Comparison of ENCODE assay signal across 8 cellular contexts in the genomic region with DNA sequence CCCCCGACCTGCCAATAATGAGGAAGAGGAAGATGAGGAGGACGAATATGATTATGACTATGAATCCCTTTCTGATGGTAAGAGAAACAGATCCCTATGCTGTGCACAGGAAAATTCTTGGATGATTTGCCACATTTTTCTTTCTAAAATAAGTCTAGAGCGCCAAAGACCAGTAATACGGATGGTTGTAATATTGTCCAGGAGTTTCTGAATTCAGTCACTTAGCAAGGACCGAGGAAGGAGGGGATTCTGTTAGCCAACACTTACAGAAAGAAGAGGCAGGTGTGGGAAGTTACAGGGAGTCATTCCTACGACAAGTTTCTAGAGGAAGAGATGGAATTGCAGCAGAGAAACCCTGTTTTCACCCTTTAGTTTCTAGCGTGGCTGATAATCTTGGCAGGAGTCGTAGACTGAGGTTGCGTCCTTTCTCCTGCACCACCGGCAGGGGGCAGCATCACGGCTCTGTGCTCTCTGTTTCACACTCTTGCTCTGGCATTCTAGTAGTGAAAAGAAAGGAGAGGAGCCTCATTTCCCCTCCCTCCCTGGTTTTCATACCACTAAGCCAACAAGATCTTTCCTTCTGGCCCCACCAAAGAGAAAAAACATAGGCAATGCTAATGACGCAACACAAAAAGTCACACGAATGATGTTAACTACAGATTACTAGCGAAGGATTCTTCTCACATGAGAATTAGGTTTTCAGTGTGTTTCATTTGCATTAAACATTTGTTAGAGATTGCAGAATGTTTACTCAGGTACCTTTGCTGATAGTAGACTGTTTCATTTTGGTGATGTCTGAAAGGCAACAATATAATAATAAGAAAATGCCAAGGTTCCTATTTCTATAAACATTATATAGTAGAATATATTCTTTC.
DNase-seq lines count a peak whose midpoint lies in the region; ATAC-seq and TF ChIP-seq lines count a peak whose summit lies in the region.

No MANE protein-coding gene starts in this region.

- H3K4me3 Mint-ChIP-seq in neural crest cell, result no peak overlapping the region

- no peaks in the 10 kb centered on the region for H3K9me3 Mint-ChIP-seq in neural crest cell

- 61 to 63% methylated on average over 14 of the region's 14 CpGs for WGBS in thyroid gland, 2 donors

- DNase-seq in Right ventricle myocardium inferior (ENCODE audit: missing footprints) (no peak), cardiac septum (ENCODE audit: low spot score) (no peak), NT2/D1 (ENCODE audit: low read depth, low spot score) (peak; percentile 47), fibroblast of gingiva (ENCODE audit: low read depth) (peak; percentile 48), neural crest cell (ENCODE audit: low read depth, low spot score) (peak; percentile 70), thyroid gland (peak; percentile 13 to 46)
- peak; percentile 48 for DNase-seq in activated CD8-positive, alpha-beta memory T cell treated with anti-CD3 and anti-CD28 coated beads, Interleukin-2, amount 50 U/mL, for 4 hours

- H3K36me3 Mint-ChIP-seq in neural crest cell (ENCODE audit: low read depth), result peaks cover 3% of the 10 kb centered on the region

- intact Hi-C loops in Right ventricle myocardium inferior (cut with DNase I) (loop anchor here (2.0 kb wide), 1 partner anchor 39 kb away; no protein-coding TSS in a partner anchor), cardiac septum (cut with DNase I) (loop anchor here (5.0 to 10.0 kb wide), 5 partner anchors 37 to 363 kb away; partner anchors contain the start of gene PLCE1), thyroid gland (cut with DNase I) (no loop called here)

- H3K9me3 ChIP-seq in NT2/D1 (ENCODE audit: insufficient read depth, low read length) (no peaks in the 10 kb centered on the region), thyroid gland (no peaks in the 10 kb centered on the region)

- peaks cover 8% of the 10 kb centered on the region for H3K4me1 Mint-ChIP-seq in neural crest cell

- H3K27me3 ChIP-seq in NT2/D1 (ENCODE audit: insufficient read depth, insufficient read length), result no peaks in the 10 kb centered on the region
- no peaks in the 10 kb centered on the region for H3K27me3 ChIP-seq in thyroid gland

- H3K4me1 ChIP-seq in NT2/D1 (ENCODE audit: insufficient read depth, insufficient read length) (no peaks in the 10 kb centered on the region), thyroid gland (peaks cover 4 to 17% of the 10 kb centered on the region in 2 donors)

- H3K27ac Mint-ChIP-seq in neural crest cell (ENCODE audit: unreplicated experiment), result no peak overlapping the region

- no peak for TF ChIP-seq POLR2A in thyroid gland (IDR thresholded peaks at IDR 0.05)

- TF ChIP-seq CTCF in neural crest cell (conservative IDR thresholded peaks at IDR 0.05) (peak; percentile 92), thyroid gland (IDR thresholded peaks at IDR 0.05) (peak; percentile 57 to 83 (median 74))

- no peak overlapping the region for H3K9ac ChIP-seq in NT2/D1 (ENCODE audit: insufficient read length, low read depth)

- H3K27ac ChIP-seq in thyroid gland, result no peak overlapping the region

- H3K4me3 ChIP-seq in NT2/D1 (ENCODE audit: insufficient read length, low read depth) (no peak overlapping the region), thyroid gland (replicated peaks in 1 of 3) (no peak overlapping the region)

- no peaks in the 10 kb centered on the region for H3K27me3 Mint-ChIP-seq in neural crest cell (ENCODE audit: low read depth)

- ATAC-seq in Right ventricle myocardium inferior (peak; percentile 75), HG02981 (IDR thresholded peaks at IDR 0.05; ENCODE audit: unreplicated experiment) (peak; percentile 86)

- no peaks in the 10 kb centered on the region for H3K36me3 ChIP-seq in NT2/D1 (ENCODE audit: insufficient read depth, insufficient read length, low read length)
- no peaks in the 10 kb centered on the region for H3K36me3 ChIP-seq in thyroid gland

Comparison
In these comparisons a context has a peak if more than half of its experiments do, and no peak if none do; other contexts are left out.
1. DNase-seq: peak in NT2/D1 (single experiment), activated CD8-positive, alpha-beta memory T cell treated with anti-CD3 and anti-CD28 coated beads, Interleukin-2, amount 50 U/mL, for 4 hours (single experiment), fibroblast of gingiva (single experiment), neural crest cell (single experiment) and thyroid gland (2 of 2); none in Right ventricle myocardium inferior (single experiment) and cardiac septum (single experiment).